In the genomic region with DNA sequence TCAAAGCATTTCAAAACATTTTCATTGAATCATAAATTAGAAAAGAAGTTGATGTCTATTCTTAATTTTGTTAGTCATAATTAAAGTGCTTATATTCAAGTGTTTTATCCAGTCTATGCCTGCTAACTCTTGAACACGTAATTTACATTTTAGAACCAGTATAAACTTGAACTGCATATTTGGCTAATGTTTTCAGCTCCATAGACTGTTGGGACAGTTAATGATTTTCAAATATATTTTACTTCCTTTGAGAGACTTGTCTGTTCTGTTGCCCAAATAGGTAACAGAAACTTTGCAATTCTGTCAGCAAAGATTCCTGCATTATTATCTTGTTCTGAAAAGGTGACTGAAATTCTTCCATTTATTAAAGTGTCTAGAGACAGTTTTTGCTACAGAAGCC, we compare ENCODE assay signal across 18 cellular contexts. TPM values are rescaled to one million over a fixed set of nuclear protein-coding genes. Genes with fewer than 3 reads are reported as not detected.
DNase-seq lines count a peak whose midpoint lies in the region; ATAC-seq, FAIRE-seq and TF ChIP-seq lines count a peak whose summit lies in the region.
"Had no signal": no experiment of that assay in that cellular context is flagged by ENCODE, and none has a peak within 500 bp of the region (broad histone marks: within the 10 kb centered on the region; RNA-seq: fewer than 3 reads in every experiment).

No MANE protein-coding gene starts in this region.

- H3K4me2 ChIP-seq in A549 (peak overlapping the region; percentile 68), neural cell (ENCODE audit: low read length) (peak overlapping the region; percentile 67)

- H3K4me3 Mint-ChIP-seq in activated T-helper 1 cell treated with anti-CD3 and anti-CD28 coated beads, Interleukin-12 subunit alpha, Interleukin-12 subunit beta, Interleukin-2, Interleukin-4 antibody, amounts not matched to agents 30 ng/mL and 10 ng/mL and 1 ng/mL, durations not matched to agents 14 hours and 24 hours and 36 hours, result no peak overlapping the region
- H3K4me3 Mint-ChIP-seq: activated CD8-positive, alpha-beta T cell treated with anti-CD3 and anti-CD28 coated beads, Interleukin-2, amount 10 ng/mL, durations not matched to agents 7 days and 5 days; activated naive CD4-positive, alpha-beta T cell treated with anti-CD3 and anti-CD28 coated beads, Interleukin-2, amount 10 ng/mL, durations not matched to agents 7 days and 5 days; mesothelial cell of epicardium had no signal

- ATAC-seq in A549 (no peak; a peak in 1 of 6 replicates), foreskin keratinocyte (peak; percentile 24)
- ATAC-seq: activated CD4-positive, CD25-positive, alpha-beta regulatory T cell treated with anti-CD3 and anti-CD28 coated beads, Interleukin-2, amount 50 U/mL, for 24 hours; activated CD8-positive, alpha-beta T cell treated with anti-CD3 and anti-CD28 coated beads, Interleukin-2, amount 10 ng/mL, durations not matched to agents 7 days and 5 days had no signal

- H4K20me1 ChIP-seq in neural cell (ENCODE audit: insufficient read depth), result no peaks in the 10 kb centered on the region

- TF ChIP-seq POLR2A in A549 (IDR thresholded peaks at IDR 0.05; ENCODE audit: low read length) (no peak), prostate gland (IDR thresholded peaks at IDR 0.05) (no peak)

- TF ChIP-seq CTCF in A549 (IDR thresholded peaks at IDR 0.05), result no peak
- TF ChIP-seq CTCF in foreskin keratinocyte (conservative IDR thresholded peaks at IDR 0.05), result no peak
- TF ChIP-seq CTCF in neural cell (IDR thresholded peaks at IDR 0.05; ENCODE audit: poor library complexity, severe bottlenecking), result no peak
- TF ChIP-seq CTCF in prostate gland (IDR thresholded peaks at IDR 0.05), result no peak

- peak overlapping the region; percentile 24 for H3K9ac ChIP-seq in neural cell (ENCODE audit: low read length)

- H2AFZ ChIP-seq in neural cell (ENCODE audit: low read depth, low read length), result peak overlapping the region; percentile 17

- no peaks in the 10 kb centered on the region for H3K9me2 ChIP-seq in neural cell (ENCODE audit: insufficient read depth, low read length)

- DNase-seq in A549 (ENCODE audit: low read depth in 1 of 2, low spot score in 1 of 2) (no peak), foreskin keratinocyte (peak in 1 of 2 donors; percentile 47), KG1 (lab: John Stamatoyannopoulos, UW) (no peak), Ammon's horn (ENCODE audit: low spot score) (no peak), prostate gland (ENCODE audit: low spot score) (no peak)
- no peak for DNase-seq in activated T-helper 1 cell treated with anti-CD3 and anti-CD28 coated beads, Interleukin-12 subunit alpha, Interleukin-12 subunit beta, Interleukin-2, Interleukin-4 antibody, amounts not matched to agents 30 ng/mL and 10 ng/mL and 1 ng/mL, durations not matched to agents 14 hours and 24 hours and 36 hours (ENCODE audit: low spot score)
- DNase-seq: activated CD8-positive, alpha-beta T cell treated with anti-CD3 and anti-CD28 coated beads, Interleukin-2, amount 10 ng/mL, durations not matched to agents 7 days and 5 days; activated naive CD4-positive, alpha-beta T cell treated with anti-CD3 and anti-CD28 coated beads, Interleukin-2, amount 10 ng/mL, durations not matched to agents 7 days and 5 days; activated T-cell treated with anti-CD3 and anti-CD28 coated beads, Interleukin-2, amount 50 U/mL, for 1 hour; NCI-H1105 treated with DMSO at 0.1 percent for 48 hours; NCI-H2081; NCI-H510A had no signal

- H3K36me3 Mint-ChIP-seq in activated T-helper 1 cell treated with anti-CD3 and anti-CD28 coated beads, Interleukin-12 subunit alpha, Interleukin-12 subunit beta, Interleukin-2, Interleukin-4 antibody, amounts not matched to agents 30 ng/mL and 10 ng/mL and 1 ng/mL, durations not matched to agents 14 hours and 24 hours and 36 hours (ENCODE audit: low read depth), result peaks cover 17% of the 10 kb centered on the region
- H3K36me3 Mint-ChIP-seq: mesothelial cell of epicardium had no signal

- peaks cover 20% of the 10 kb centered on the region for H3K4me1 Mint-ChIP-seq in activated T-helper 1 cell treated with anti-CD3 and anti-CD28 coated beads, Interleukin-12 subunit alpha, Interleukin-12 subunit beta, Interleukin-2, Interleukin-4 antibody, amounts not matched to agents 30 ng/mL and 10 ng/mL and 1 ng/mL, durations not matched to agents 14 hours and 24 hours and 36 hours (ENCODE audit: low read depth)

- 44% methylated on average over 1 of the region's 1 CpG for WGBS in A549 (ENCODE audit: missing lambda C conversion rate)
- 64% methylated on average over 1 of the region's 1 CpG for WGBS in prostate gland

- no peaks in the 10 kb centered on the region for H3K27me3 ChIP-seq in foreskin keratinocyte
- no peaks in the 10 kb centered on the region for H3K27me3 ChIP-seq in neural cell (ENCODE audit: insufficient read depth, low read depth, low read length)
- H3K27me3 ChIP-seq in prostate gland (replicated peaks; ENCODE audit: insufficient read depth), result no peaks in the 10 kb centered on the region

- POLR2A ChIA-PET in A549 (lab: Yijun Ruan, JAX), result interaction anchor here (1.0 kb wide), 1 partner anchor 35 kb away, joined by 3 read pairs; no protein-coding TSS in a partner anchor

- no peak overlapping the region for H3K27ac ChIP-seq in A549
- peak overlapping the region; percentile 91 for H3K27ac ChIP-seq in angular gyrus (ENCODE audit: low read depth, low read length)
- H3K27ac ChIP-seq in foreskin keratinocyte, result peak overlapping the region; percentile 6
- H3K27ac ChIP-seq in neural cell (ENCODE audit: low read length), result peak overlapping the region; percentile 65
- no peak overlapping the region for H3K27ac ChIP-seq in prostate gland
- H3K27ac ChIP-seq: C4-2B had no signal

- no peaks in the 10 kb centered on the region for H3K9me3 ChIP-seq in A549
- no peaks in the 10 kb centered on the region for H3K9me3 ChIP-seq in neural cell (ENCODE audit: low read length)
- no peaks in the 10 kb centered on the region for H3K9me3 ChIP-seq in prostate gland

- TF ChIP-seq RAD21 in A549 (conservative IDR thresholded peaks at IDR 0.05 in 1 of 2, IDR thresholded peaks at IDR 0.05 in 1 of 2), result no peak
- no peak for TF ChIP-seq RAD21 in neural cell (conservative IDR thresholded peaks at IDR 0.05)

- no peaks in the 10 kb centered on the region for H3F3A ChIP-seq in neural cell (ENCODE audit: insufficient read depth, low read length, poor library complexity, severe bottlenecking)

- no peaks in the 10 kb centered on the region for H3K9me3 Mint-ChIP-seq in activated T-helper 1 cell treated with anti-CD3 and anti-CD28 coated beads, Interleukin-12 subunit alpha, Interleukin-12 subunit beta, Interleukin-2, Interleukin-4 antibody, amounts not matched to agents 30 ng/mL and 10 ng/mL and 1 ng/mL, durations not matched to agents 14 hours and 24 hours and 36 hours
- H3K9me3 Mint-ChIP-seq: activated naive CD4-positive, alpha-beta T cell treated with anti-CD3 and anti-CD28 coated beads, Interleukin-2, amount 10 ng/mL, durations not matched to agents 7 days and 5 days; mesothelial cell of epicardium had no signal

- FAIRE-seq in A549 (lab: Jason Lieb, UNC), result no peak
- FAIRE-seq: colon had no signal

- H3K36me3 ChIP-seq in neural cell (ENCODE audit: insufficient read depth, low read length), result no peaks in the 10 kb centered on the region
- no peaks in the 10 kb centered on the region for H3K36me3 ChIP-seq in prostate gland

- no peak for TF ChIP-seq EP300 in A549 (IDR thresholded peaks at IDR 0.05)
- TF ChIP-seq EP300 in neural cell (conservative IDR thresholded peaks at IDR 0.05; ENCODE audit: poor library complexity, severe bottlenecking), result no peak

- CTCF ChIA-PET in A549 (lab: Yijun Ruan, JAX), result interaction anchor here (1.6 kb wide), 1 partner anchor 48 kb away, joined by 7 read pairs; no protein-coding TSS in a partner anchor

- no peaks in the 10 kb centered on the region for H3K27me3 Mint-ChIP-seq in activated T-helper 1 cell treated with anti-CD3 and anti-CD28 coated beads, Interleukin-12 subunit alpha, Interleukin-12 subunit beta, Interleukin-2, Interleukin-4 antibody, amounts not matched to agents 30 ng/mL and 10 ng/mL and 1 ng/mL, durations not matched to agents 14 hours and 24 hours and 36 hours (ENCODE audit: insufficient read depth)

- no peak overlapping the region for H3K4me3 ChIP-seq in A549
- H3K4me3 ChIP-seq in neural cell (ENCODE audit: low read length), result peak overlapping the region; percentile 36
- H3K4me3 ChIP-seq in prostate gland, result no peak overlapping the region

- peaks cover 43% of the 10 kb centered on the region for H3K4me1 ChIP-seq in A549
- peaks cover 66% of the 10 kb centered on the region for H3K4me1 ChIP-seq in foreskin keratinocyte
- no peaks in the 10 kb centered on the region for H3K4me1 ChIP-seq in prostate gland (replicated peaks)

- no peaks in the 10 kb centered on the region for H3K79me2 ChIP-seq in neural cell (replicated peaks; ENCODE audit: insufficient read depth, low read length)

- intact Hi-C loops in activated T-helper 1 cell treated with anti-CD3 and anti-CD28 coated beads, Interleukin-12 subunit alpha, Interleukin-12 subunit beta, Interleukin-2, Interleukin-4 antibody, amounts not matched to agents 30 ng/mL and 10 ng/mL and 1 ng/mL, durations not matched to agents 14 hours and 24 hours and 36 hours (cut with micrococcal nuclease), result no loop called here
- intact Hi-C loops in prostate gland (cut with DNase I), result no loop called here

- H3K27ac Mint-ChIP-seq in activated T-helper 1 cell treated with anti-CD3 and anti-CD28 coated beads, Interleukin-12 subunit alpha, Interleukin-12 subunit beta, Interleukin-2, Interleukin-4 antibody, amounts not matched to agents 30 ng/mL and 10 ng/mL and 1 ng/mL, durations not matched to agents 14 hours and 24 hours and 36 hours, result no peak overlapping the region
- H3K27ac Mint-ChIP-seq: activated CD8-positive, alpha-beta T cell treated with anti-CD3 and anti-CD28 coated beads, Interleukin-2, amount 10 ng/mL, durations not matched to agents 7 days and 5 days; activated naive CD4-positive, alpha-beta T cell treated with anti-CD3 and anti-CD28 coated beads, Interleukin-2, amount 10 ng/mL, durations not matched to agents 7 days and 5 days; mesothelial cell of epicardium had no signal

TF ChIP-seq in A549, 52 proteins besides CTCF, POLR2A, EP300 and RAD21 (continues in another document):
- no peak for TF ChIP-seq EHF (CRISPR knock-in tag; IDR thresholded peaks at IDR 0.05)

RNA-seq across cellular contexts. Expression of a gene that starts 7.8 kb away (rescaled TPM):
- 28.0 and 29.7 TPM in 2 replicates for polyA plus RNA-seq in A549 (2011; rRNA removed)
- polyA plus RNA-seq in A549 (2012; cell fraction: cytosol; rRNA removed), result 1.7 and 2.2 TPM in 2 replicates
- polyA plus RNA-seq in A549 (2012; cell fraction: nucleus; rRNA removed), result 2.7 and 3.4 TPM in 2 replicates
- 8.5 to 9.7 TPM (median 9.3 TPM) in 3 replicates for polyA plus RNA-seq in A549 (2017; fragmentation: RNase III; extraction: RNeasy Plus Mini Kit Qiagen cat#74134 plus additional on column Dnase treatment)
- polyA minus RNA-seq in A549 (2011; rRNA and poly(A)+ RNA removed), result 32.7 and 33.9 TPM in 2 replicates
- 78.7 and 140 TPM in 2 replicates for total RNA-seq in foreskin keratinocyte
- polyA plus RNA-seq in foreskin keratinocyte, result 9.1 and 14.7 TPM in 2 replicates
- polyA plus RNA-seq in neural cell, result 0.20 and 0.34 TPM in 2 replicates
- polyA minus RNA-seq in neural cell, result 0.24 and 0.46 TPM in 2 replicates
- 3.1 and 3.2 TPM in 2 replicates for total RNA-seq in activated T-helper 1 cell treated with anti-CD3 and anti-CD28 coated beads, Interleukin-12 subunit alpha, Interleukin-12 subunit beta, Interleukin-2, Interleukin-4 antibody, amounts not matched to agents 30 ng/mL and 10 ng/mL and 1 ng/mL, durations not matched to agents 14 hours and 24 hours and 36 hours
- 10 to 100 TPM in 1 of 2 donors, 1 to 10 TPM in 1; 6.4 to 21.5 TPM for total RNA-seq in prostate gland

Comparison
In these comparisons a context has a peak if more than half of its experiments do, and no peak if none do; other contexts are left out.
1. H3K27ac ChIP-seq: peak in angular gyrus (single experiment), foreskin keratinocyte (single experiment) and neural cell (single experiment); none in A549 (0 of 2) and prostate gland (0 of 2).